8 cellular contexts compared by ENCODE assay signal in the genomic region with DNA sequence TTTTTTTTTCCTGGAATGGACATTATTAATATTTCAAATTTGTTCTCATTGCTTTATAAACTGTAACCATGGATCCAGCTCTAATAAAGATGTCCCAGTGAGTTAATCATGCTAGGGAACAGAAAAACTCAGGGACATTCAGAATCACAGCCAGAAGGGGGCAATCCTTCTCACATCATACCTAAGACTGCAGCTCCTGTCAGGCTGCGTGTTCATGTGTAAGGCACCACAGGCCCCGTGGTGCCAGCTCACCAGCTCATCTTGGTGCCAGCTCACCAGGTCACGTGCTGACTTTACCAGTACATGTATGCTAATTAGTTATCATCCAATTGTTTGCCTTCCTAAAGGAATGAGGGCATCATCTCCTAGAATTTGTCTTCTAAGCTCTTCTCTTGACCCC.
DNase-seq lines count a peak whose midpoint lies in the region; ATAC-seq and TF ChIP-seq lines count a peak whose summit lies in the region.

No MANE protein-coding gene starts in this region.

- no peaks in the 10 kb centered on the region for H3K79me2 ChIP-seq in neural progenitor cell (ENCODE audit: low read depth)

- H3K27ac Mint-ChIP-seq in neural progenitor cell: no peak overlapping the region
- no peak overlapping the region for H3K27ac Mint-ChIP-seq in activated T-cell treated with anti-CD3 and anti-CD28 coated beads, Interleukin-2, amount 50 U/mL, for 72 hours

- H3K4me1 Mint-ChIP-seq in neural progenitor cell: no peaks in the 10 kb centered on the region
- H3K4me1 Mint-ChIP-seq in activated T-cell treated with anti-CD3 and anti-CD28 coated beads, Interleukin-2, amount 50 U/mL, for 72 hours (ENCODE audit: low read depth): peaks cover 4% of the 10 kb centered on the region

- ATAC-seq in HG03039 (IDR thresholded peaks at IDR 0.05; ENCODE audit: unreplicated experiment) (peak; percentile 51), HG02642 (IDR thresholded peaks at IDR 0.05; ENCODE audit: poor library complexity, unreplicated experiment) (no peak)
- ATAC-seq in activated T-cell treated with anti-CD3 and anti-CD28 coated beads, Interleukin-2, amount 50 U/mL, for 72 hours (replicated peaks in 1 of 2): no peak

- no peak overlapping the region for H2AFZ ChIP-seq in neural progenitor cell (replicated peaks)

- H3K9me3 ChIP-seq in neural progenitor cell (ENCODE audit: low read depth): no peaks in the 10 kb centered on the region

- no peaks in the 10 kb centered on the region for H3K27me3 ChIP-seq in neural progenitor cell

- H3K36me3 ChIP-seq in neural progenitor cell: no peaks in the 10 kb centered on the region

- no peaks in the 10 kb centered on the region for H3F3A ChIP-seq in neural progenitor cell (ENCODE audit: low read depth)

- TF ChIP-seq CTCF in neural progenitor cell (IDR thresholded peaks at IDR 0.05): peak; percentile 58

- no peak overlapping the region for H3K4me3 Mint-ChIP-seq in neural progenitor cell
- no peak overlapping the region for H3K4me3 Mint-ChIP-seq in activated T-cell treated with anti-CD3 and anti-CD28 coated beads, Interleukin-2, amount 50 U/mL, for 72 hours

- H3K4me1 ChIP-seq in neural progenitor cell: no peaks in the 10 kb centered on the region

- H4K20me1 ChIP-seq in neural progenitor cell (ENCODE audit: low read depth): no peaks in the 10 kb centered on the region

- peaks cover 2% of the 10 kb centered on the region for H3K27me3 Mint-ChIP-seq in neural progenitor cell (ENCODE audit: insufficient read depth, low read depth)
- H3K27me3 Mint-ChIP-seq in activated T-cell treated with anti-CD3 and anti-CD28 coated beads, Interleukin-2, amount 50 U/mL, for 72 hours (ENCODE audit: low read depth): peaks cover 30% of the 10 kb centered on the region

- H3K9ac ChIP-seq in neural progenitor cell: no peak overlapping the region

- H3K27ac ChIP-seq in neural progenitor cell: no peak overlapping the region

- no peak overlapping the region for H3K4me3 ChIP-seq in neural progenitor cell

- H3K4me2 ChIP-seq in neural progenitor cell: no peak overlapping the region

- H3K36me3 Mint-ChIP-seq in neural progenitor cell: no peaks in the 10 kb centered on the region
- H3K36me3 Mint-ChIP-seq in activated T-cell treated with anti-CD3 and anti-CD28 coated beads, Interleukin-2, amount 50 U/mL, for 72 hours (ENCODE audit: insufficient read depth in 2 of 2): no peaks in the 10 kb centered on the region

- no peaks in the 10 kb centered on the region for H3K9me3 Mint-ChIP-seq in neural progenitor cell
- H3K9me3 Mint-ChIP-seq in activated T-cell treated with anti-CD3 and anti-CD28 coated beads, Interleukin-2, amount 50 U/mL, for 72 hours: no peaks in the 10 kb centered on the region

- peak; percentile 72 for DNase-seq in ELR (ENCODE audit: low read depth)
- DNase-seq in NOMO-1 treated with dmso at 0.1 percent for 144 hours (lab: John Stamatoyannopoulos, UW; ENCODE audit: unreplicated experiment): peak; percentile 5
- peak; percentile 29 for DNase-seq in epidermal melanocyte (ENCODE audit: insufficient read length, low spot score)
- DNase-seq in neural progenitor cell (ENCODE audit: low spot score): peak; percentile 57
- no peak for DNase-seq in activated T-cell treated with anti-CD3 and anti-CD28 coated beads, Interleukin-2, amount 50 U/mL, for 72 hours
- no peak for DNase-seq in T-helper 9 cell

Comparison
In these comparisons a context has a peak if more than half of its experiments do, and no peak if none do; other contexts are left out.
1. DNase-seq: peak in ELR (single experiment), NOMO-1 treated with dmso at 0.1 percent for 144 hours (single experiment), epidermal melanocyte (single experiment) and neural progenitor cell (single experiment); none in activated T-cell treated with anti-CD3 and anti-CD28 coated beads, Interleukin-2, amount 50 U/mL, for 72 hours (0 of 2) and T-helper 9 cell (single experiment).